ENCODE assay signal across 26 cellular contexts in the genomic region with DNA sequence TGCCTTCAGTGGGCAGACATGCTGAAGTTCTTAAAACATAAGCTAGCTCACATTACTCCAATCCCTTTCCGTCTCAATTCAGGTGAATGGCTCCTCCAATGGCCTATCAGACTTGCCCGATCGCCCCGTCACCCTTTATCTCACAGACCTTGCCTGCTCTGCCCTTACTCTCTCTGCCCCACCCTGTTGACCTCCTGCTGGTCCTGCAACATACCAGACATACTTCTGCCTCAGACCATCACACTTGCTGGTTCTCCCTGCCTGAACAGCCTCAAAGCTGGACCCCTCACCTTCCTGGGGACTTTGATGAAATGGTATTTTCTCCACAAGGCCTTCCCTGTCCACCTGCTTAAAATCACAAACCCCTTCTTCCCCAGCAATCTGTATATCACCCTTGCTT.
DNase-seq lines count a peak whose midpoint lies in the region; ATAC-seq and TF ChIP-seq lines count a peak whose summit lies in the region.
"Had no signal": no experiment of that assay in that cellular context is flagged by ENCODE, and none has a peak within 500 bp of the region (broad histone marks: within the 10 kb centered on the region; RNA-seq: fewer than 3 reads in every experiment).

No MANE protein-coding gene starts in this region.

- H2BK5ac ChIP-seq in mesendoderm (ENCODE audit: low read length): no peak overlapping the region

- H3K18ac ChIP-seq in mesendoderm (ENCODE audit: low read length): no peak overlapping the region

- CTCF ChIA-PET in HCT116 (lab: Charles Lee): no interaction called here

- no peak overlapping the region for H2BK120ac ChIP-seq in mesendoderm (ENCODE audit: low read depth, low read length)

- H3K9ac ChIP-seq in HCT116 (ENCODE audit: low read length): no peak overlapping the region
- no peak overlapping the region for H3K9ac ChIP-seq in mesendoderm (ENCODE audit: low read length)

- POLR2A ChIA-PET in HCT116 (lab: Charles Lee): no interaction called here

- ATAC-seq in HCT116: peak; percentile 49; the same call in 1 of the 2 replicates
- no peak for ATAC-seq in GM19463 (IDR thresholded peaks at IDR 0.05; ENCODE audit: unreplicated experiment)
- ATAC-seq in GM19351 (IDR thresholded peaks at IDR 0.05; ENCODE audit: unreplicated experiment): no peak
- ATAC-seq in psoas muscle: no peak
- ATAC-seq: activated CD4-positive, alpha-beta T cell treated with anti-CD3 and anti-CD28 coated beads for 36 hours; activated CD8-positive, alpha-beta T cell treated with anti-CD3 and anti-CD28 coated beads for 36 hours; heart left ventricle had no signal

- H3K4me1 ChIP-seq in HCT116 (ENCODE audit: control insufficient read depth in 1 of 2, insufficient read depth in 2 of 2, low read length in 2 of 2) (peaks cover 0 to 6% of the 10 kb centered on the region in 2 experiments; a peak in 1 of 4 replicates), hepatocyte (ENCODE audit: insufficient read depth) (no peaks in the 10 kb centered on the region), mesendoderm (ENCODE audit: control insufficient read depth, low read depth, low read length) (peaks cover 6% of the 10 kb centered on the region), psoas muscle (no peaks in the 10 kb centered on the region)
- H3K4me1 ChIP-seq: adrenal gland, tibial artery had no signal

- no peak overlapping the region for H2AK5ac ChIP-seq in mesendoderm (ENCODE audit: low read length)

- no peak overlapping the region for H3K23ac ChIP-seq in mesendoderm (ENCODE audit: low read length)

- no peak overlapping the region for H3K56ac ChIP-seq in mesendoderm (ENCODE audit: low read length)

- H3K9me2 ChIP-seq in HCT116 (ENCODE audit: insufficient read depth): no peaks in the 10 kb centered on the region
- H3K9me2 ChIP-seq in hepatocyte (replicated peaks; ENCODE audit: insufficient read depth): no peaks in the 10 kb centered on the region

- intact Hi-C loops in HCT116 (cut with micrococcal nuclease) (no loop called here), psoas muscle (cut with DNase I) (no loop called here)

- no peak overlapping the region for H3K4ac ChIP-seq in mesendoderm (ENCODE audit: low read depth, low read length)

- H3K4me3 ChIP-seq in HCT116 (replicated peaks in 1 of 2; ENCODE audit: low read depth in 1 of 2, low read length in 2 of 2) (no peak overlapping the region), hepatocyte (no peak overlapping the region), mesendoderm (ENCODE audit: low read length) (no peak overlapping the region), psoas muscle (no peak overlapping the region)
- H3K4me3 ChIP-seq: adrenal gland, heart left ventricle, Peyer's patch, tibial artery had no signal

- H3K27ac ChIP-seq in HCT116 (ENCODE audit: low read depth, low read length) (no peak overlapping the region), hepatocyte (no peak overlapping the region), mesendoderm (ENCODE audit: low read depth, low read length) (no peak overlapping the region), psoas muscle (no peak overlapping the region)
- H3K27ac ChIP-seq: adrenal gland, heart left ventricle, HL-60, Peyer's patch, tibial artery had no signal

- DNase-seq in HCT116 (ENCODE audit: low read depth, low spot score) (no peak), hepatocyte (ENCODE audit: low spot score) (peak; percentile 7), mesendoderm (peak; percentile 98), DMS153 (lab: John Stamatoyannopoulos, UW) (no peak), psoas muscle (no peak)
- DNase-seq: activated CD4-positive, alpha-beta T cell treated with anti-CD3 and anti-CD28 coated beads for 36 hours; activated CD8-positive, alpha-beta memory T cell treated with anti-CD3 and anti-CD28 coated beads, Interleukin-2, amount 50 U/mL, for 48 hours; activated CD8-positive, alpha-beta T cell treated with anti-CD3 and anti-CD28 coated beads for 36 hours; activated naive CD4-positive, alpha-beta T cell treated with anti-CD3 and anti-CD28 coated beads, Interleukin-2, amount 10 ng/mL, durations not matched to agents 7 days and 5 days; adrenal gland; central memory CD4-positive, alpha-beta T cell; cortex of kidney; heart left ventricle; immature natural killer cell; naive B cell; NCI-H1436 treated with DMSO at 0.1 percent for 48 hours; NCI-H2081 treated with DMSO at 0.1 percent for 48 hours; NCI-H774; occipital lobe; Peyer's patch; SHP77; stimulated activated CD4-positive, alpha-beta T cell treated with anti-CD3 and anti-CD28 coated beads, Interleukin-4, amount 100 ng/mL, for 1 hour; tibial artery had no signal

- TF ChIP-seq RAD21 in HCT116 (IDR thresholded peaks at IDR 0.05; ENCODE audit: low read depth): no peak

- H4K20me1 ChIP-seq in HCT116 (ENCODE audit: insufficient read depth): no peaks in the 10 kb centered on the region
- H4K20me1 ChIP-seq in hepatocyte (ENCODE audit: insufficient read depth, poor library complexity, severe bottlenecking): no peaks in the 10 kb centered on the region

- H3K27me3 ChIP-seq in HCT116 (ENCODE audit: insufficient read depth, low read length) (no peaks in the 10 kb centered on the region), hepatocyte (no peaks in the 10 kb centered on the region), mesendoderm (ENCODE audit: insufficient read depth, low read length, poor library complexity) (no peaks in the 10 kb centered on the region), psoas muscle (ENCODE audit: insufficient read depth in 3 of 3, low read length in 2 of 3) (no peaks in the 10 kb centered on the region)
- H3K27me3 ChIP-seq: adrenal gland, heart left ventricle, Peyer's patch, tibial artery had no signal

- BruUV-seq in HCT116 (replicated peaks; lab: Mats Ljungman, UMichigan): no TSS peak

- no peak for TF ChIP-seq POLR2A in HCT116 (IDR thresholded peaks at IDR 0.05; ENCODE audit: borderline replicate concordance, extremely low read depth, insufficient read depth, insufficient read length)

- WGBS in hepatocyte (ENCODE audit: low lambda C conversion rate, missing lambda C conversion rate): 49% methylated on average over 4 of the region's 4 CpGs
- no CpG with 5 or more reads among the region's 4 CpGs for WGBS in mesendoderm (ENCODE audit: extremely low coverage, insufficient coverage, low lambda C conversion rate)
- WGBS in psoas muscle, 3 donors: 96 to 99% (median 98%) methylated on average over 4 of the region's 4 CpGs

- no peak overlapping the region for H4K5ac ChIP-seq in mesendoderm (ENCODE audit: low read length)

- RAD21 ChIA-PET in HCT116 (lab: Charles Lee; ENCODE audit: low non-redundant PET in 1 of 2, low total read pairs in 2 of 2, uncharacterized antibody in 2 of 2, unreplicated experiment in 2 of 2): no interaction called here

- no peak overlapping the region for H2AFZ ChIP-seq in HCT116 (ENCODE audit: low read depth, low read length, poor library complexity, severe bottlenecking)
- no peak overlapping the region for H2AFZ ChIP-seq in hepatocyte

- TF ChIP-seq CTCF in HCT116 (IDR thresholded peaks at IDR 0.05 in 2 of 3, conservative IDR thresholded peaks at IDR 0.05 in 1 of 3; ENCODE audit: borderline replicate concordance in 1 of 3, insufficient read depth in 1 of 3, low read depth in 2 of 3, low read length in 2 of 3): no peak
- TF ChIP-seq CTCF in hepatocyte (IDR thresholded peaks at IDR 0.05; ENCODE audit: poor library complexity): no peak
- no peak for TF ChIP-seq CTCF in psoas muscle (IDR thresholded peaks at IDR 0.05)

- no peaks in the 10 kb centered on the region for H3K79me2 ChIP-seq in HCT116 (ENCODE audit: insufficient read depth, low read length)
- no peaks in the 10 kb centered on the region for H3K79me2 ChIP-seq in hepatocyte
- no peaks in the 10 kb centered on the region for H3K79me2 ChIP-seq in mesendoderm (ENCODE audit: control insufficient read depth, insufficient read depth, low read length)

- no peaks in the 10 kb centered on the region for H3K9me3 ChIP-seq in HCT116 (ENCODE audit: control insufficient read depth in 1 of 2, insufficient read depth in 1 of 2, low read depth in 1 of 2, low read length in 2 of 2)
- no peaks in the 10 kb centered on the region for H3K9me3 ChIP-seq in hepatocyte (ENCODE audit: low read depth)
- H3K9me3 ChIP-seq in psoas muscle: no peaks in the 10 kb centered on the region
- H3K9me3 ChIP-seq: adrenal gland, heart left ventricle, Peyer's patch, tibial artery had no signal

- H4K8ac ChIP-seq in mesendoderm (ENCODE audit: low read depth, low read length): no peak overlapping the region

- H2BK15ac ChIP-seq in mesendoderm (replicated peaks; ENCODE audit: low read depth): no peak overlapping the region

- H3K79me1 ChIP-seq in mesendoderm (ENCODE audit: low read length): no peaks in the 10 kb centered on the region

- H3K36me3 ChIP-seq in HCT116 (ENCODE audit: control insufficient read depth in 1 of 2, insufficient read depth in 2 of 2, low read length in 2 of 2) (no peaks in the 10 kb centered on the region), hepatocyte (replicated peaks; ENCODE audit: insufficient read depth, low read depth) (no peaks in the 10 kb centered on the region), mesendoderm (ENCODE audit: control insufficient read depth, insufficient read depth, low read length) (no peaks in the 10 kb centered on the region), psoas muscle (ENCODE audit: insufficient read depth in 1 of 2, low read depth in 1 of 2) (no peaks in the 10 kb centered on the region)
- H3K36me3 ChIP-seq: adrenal gland, heart left ventricle, Peyer's patch, tibial artery had no signal

- no peak overlapping the region for H3K4me2 ChIP-seq in HCT116 (ENCODE audit: low read length)
- no peak overlapping the region for H3K4me2 ChIP-seq in hepatocyte
- no peak overlapping the region for H3K4me2 ChIP-seq in mesendoderm (ENCODE audit: low read length)

TF ChIP-seq in HCT116, 20 proteins besides CTCF, POLR2A, EP300 and RAD21 (continues in another document):
- TF ChIP-seq TCF7L2 (IDR thresholded peaks at IDR 0.05; ENCODE audit: borderline replicate concordance, extremely low read depth, insufficient read depth, insufficient read length): no peak
- TF ChIP-seq ZFX (IDR thresholded peaks at IDR 0.05): no peak
- no peak for TF ChIP-seq ELF1 (IDR thresholded peaks at IDR 0.05; ENCODE audit: borderline replicate concordance, low read depth)
- TF ChIP-seq EZH2phosphoT487 (IDR thresholded peaks at IDR 0.05; ENCODE audit: borderline replicate concordance): no peak

Comparison
In these comparisons a context has a peak if more than half of its experiments do, and no peak if none do; other contexts are left out.
1. DNase-seq: peak in hepatocyte (single experiment) and mesendoderm (single experiment); none in HCT116 (single experiment), DMS153 (single experiment) and psoas muscle (0 of 2).